8 cellular contexts compared by ENCODE assay signal in genomic region chr15:72782274-72782992, GRCh38. TPM values are rescaled to one million over a fixed set of nuclear protein-coding genes. Genes with fewer than 3 reads are reported as not detected.
DNase-seq lines count a peak whose midpoint lies in the region; ATAC-seq lines count a peak whose summit lies in the region.

No MANE protein-coding gene starts in this region.

- no peak for ATAC-seq in activated CD4-positive, alpha-beta T cell treated with anti-CD3 and anti-CD28 coated beads for 36 hours

- H3K4me1 ChIP-seq in iPS-20b (ENCODE audit: insufficient read depth, low read length), result peaks cover 7% of the 10 kb centered on the region

- H3K9me3 Mint-ChIP-seq in activated CD4-positive, alpha-beta T cell treated with anti-CD3 and anti-CD28 coated beads for 36 hours (ENCODE audit: low read depth), result no peaks in the 10 kb centered on the region
- H3K9me3 Mint-ChIP-seq in activated T-helper 1 cell treated with anti-CD3 and anti-CD28 coated beads, Interleukin-12 subunit alpha, Interleukin-12 subunit beta, Interleukin-2, Interleukin-4 antibody, amounts not matched to agents 30 ng/mL and 10 ng/mL and 1 ng/mL, durations not matched to agents 14 hours and 24 hours and 36 hours, result no peaks in the 10 kb centered on the region

- no peaks in the 10 kb centered on the region for H3K27me3 Mint-ChIP-seq in activated CD4-positive, alpha-beta T cell treated with anti-CD3 and anti-CD28 coated beads for 36 hours
- H3K27me3 Mint-ChIP-seq in activated T-helper 1 cell treated with anti-CD3 and anti-CD28 coated beads, Interleukin-12 subunit alpha, Interleukin-12 subunit beta, Interleukin-2, Interleukin-4 antibody, amounts not matched to agents 30 ng/mL and 10 ng/mL and 1 ng/mL, durations not matched to agents 14 hours and 24 hours and 36 hours (ENCODE audit: insufficient read depth), result no peaks in the 10 kb centered on the region

- peak; percentile 43 for DNase-seq in activated CD4-positive, alpha-beta T cell treated with anti-CD3 and anti-CD28 coated beads for 36 hours
- DNase-seq in activated CD4-positive, alpha-beta T cell treated with anti-CD3 and anti-CD28 coated beads for 4 hours, result no peak
- DNase-seq in activated T-helper 1 cell treated with anti-CD3 and anti-CD28 coated beads, Interleukin-12 subunit alpha, Interleukin-12 subunit beta, Interleukin-2, Interleukin-4 antibody, amounts not matched to agents 30 ng/mL and 10 ng/mL and 1 ng/mL, durations not matched to agents 14 hours and 24 hours and 36 hours (ENCODE audit: low spot score), result no peak
- DNase-seq in substantia nigra (lab: John Stamatoyannopoulos, UW) (no peak), retina (no peak), NCI-H345 (lab: John Stamatoyannopoulos, UW) (no peak), NCI-H2196 treated with DMSO at 0.1 percent for 48 hours (lab: John Stamatoyannopoulos, UW; ENCODE audit: unreplicated experiment) (no peak)

- H3K4me1 Mint-ChIP-seq in activated CD4-positive, alpha-beta T cell treated with anti-CD3 and anti-CD28 coated beads for 36 hours, result peaks cover 67% of the 10 kb centered on the region
- peaks cover 63% of the 10 kb centered on the region for H3K4me1 Mint-ChIP-seq in activated T-helper 1 cell treated with anti-CD3 and anti-CD28 coated beads, Interleukin-12 subunit alpha, Interleukin-12 subunit beta, Interleukin-2, Interleukin-4 antibody, amounts not matched to agents 30 ng/mL and 10 ng/mL and 1 ng/mL, durations not matched to agents 14 hours and 24 hours and 36 hours (ENCODE audit: low read depth)

- peaks cover 12% of the 10 kb centered on the region; the same call in 1 of the 2 replicates for H3K36me3 ChIP-seq in iPS-20b (ENCODE audit: insufficient read depth, low read depth, low read length)

- peak overlapping the region; percentile 97 for H3K4me3 Mint-ChIP-seq in activated CD4-positive, alpha-beta T cell treated with anti-CD3 and anti-CD28 coated beads for 36 hours
- peak overlapping the region; percentile 92 for H3K4me3 Mint-ChIP-seq in activated T-helper 1 cell treated with anti-CD3 and anti-CD28 coated beads, Interleukin-12 subunit alpha, Interleukin-12 subunit beta, Interleukin-2, Interleukin-4 antibody, amounts not matched to agents 30 ng/mL and 10 ng/mL and 1 ng/mL, durations not matched to agents 14 hours and 24 hours and 36 hours

- no peaks in the 10 kb centered on the region for H3K27me3 ChIP-seq in iPS-20b (ENCODE audit: insufficient read depth, low read length)

- peak overlapping the region; percentile 98 for H3K4me3 ChIP-seq in iPS-20b (ENCODE audit: low read length)

- intact Hi-C loops in activated CD4-positive, alpha-beta T cell treated with anti-CD3 and anti-CD28 coated beads for 36 hours (cut with DNase I, micrococcal nuclease), result loop anchor here (1.0 to 10.0 kb wide), 7 partner anchors 14 to 1212 kb away; partner anchors contain the start of genes PML (in 1 of the 2) and STOML1 (in 1 of the 2)
- intact Hi-C loops in activated T-helper 1 cell treated with anti-CD3 and anti-CD28 coated beads, Interleukin-12 subunit alpha, Interleukin-12 subunit beta, Interleukin-2, Interleukin-4 antibody, amounts not matched to agents 30 ng/mL and 10 ng/mL and 1 ng/mL, durations not matched to agents 14 hours and 24 hours and 36 hours (cut with micrococcal nuclease), result loop anchor here (2.0 to 5.0 kb wide), 6 partner anchors 308 to 552 kb away; partner anchors contain the start of genes ARIH1, HEXA, PARP6 and PKM

- H3K27ac Mint-ChIP-seq in activated CD4-positive, alpha-beta T cell treated with anti-CD3 and anti-CD28 coated beads for 36 hours, result peak overlapping the region; percentile 99
- H3K27ac Mint-ChIP-seq in activated T-helper 1 cell treated with anti-CD3 and anti-CD28 coated beads, Interleukin-12 subunit alpha, Interleukin-12 subunit beta, Interleukin-2, Interleukin-4 antibody, amounts not matched to agents 30 ng/mL and 10 ng/mL and 1 ng/mL, durations not matched to agents 14 hours and 24 hours and 36 hours, result peak overlapping the region; percentile 99

- CTCF ChIA-PET in activated CD4-positive, alpha-beta T cell treated with anti-CD3 and anti-CD28 coated beads for 36 hours (lab: Charles Lee), result interaction anchor here (0.8 to 1.0 kb wide), 2 partner anchors 61 to 109 kb away, joined by 3 read pairs; no protein-coding TSS in a partner anchor

- peaks cover 40% of the 10 kb centered on the region for H3K36me3 Mint-ChIP-seq in activated CD4-positive, alpha-beta T cell treated with anti-CD3 and anti-CD28 coated beads for 36 hours (ENCODE audit: low read depth)
- H3K36me3 Mint-ChIP-seq in activated T-helper 1 cell treated with anti-CD3 and anti-CD28 coated beads, Interleukin-12 subunit alpha, Interleukin-12 subunit beta, Interleukin-2, Interleukin-4 antibody, amounts not matched to agents 30 ng/mL and 10 ng/mL and 1 ng/mL, durations not matched to agents 14 hours and 24 hours and 36 hours (ENCODE audit: low read depth), result peaks cover 36% of the 10 kb centered on the region

- H3K9ac ChIP-seq in iPS-20b (ENCODE audit: low read depth, low read length), result peak overlapping the region; percentile 89

- no peak overlapping the region for H3K27ac ChIP-seq in iPS-20b (ENCODE audit: low read length)
- H3K27ac ChIP-seq in substantia nigra (ENCODE audit: low read depth, low read length, poor library complexity, severe bottlenecking), result peak overlapping the region; percentile 94

- H3K9me3 ChIP-seq in iPS-20b (ENCODE audit: insufficient read depth, low read depth, low read length), result no peaks in the 10 kb centered on the region

- POLR2A ChIA-PET in activated CD4-positive, alpha-beta T cell treated with anti-CD3 and anti-CD28 coated beads for 36 hours (lab: Charles Lee), result interaction anchor here (0.6 to 0.7 kb wide), 3 partner anchors 43 to 551 kb away, joined by 3 to 6 read pairs (median 4); partner anchors contain the start of gene PKM

RNA-seq across cellular contexts. Expression of gene ADPGK, which starts 1.1 kb away (rescaled TPM):
- 10 to 100 TPM; 58.0 to 70.8 TPM for total RNA-seq in activated CD4-positive, alpha-beta T cell treated with anti-CD3 and anti-CD28 coated beads for 36 hours
- 94.0 and 101 TPM in 2 replicates for total RNA-seq in activated T-helper 1 cell treated with anti-CD3 and anti-CD28 coated beads, Interleukin-12 subunit alpha, Interleukin-12 subunit beta, Interleukin-2, Interleukin-4 antibody, amounts not matched to agents 30 ng/mL and 10 ng/mL and 1 ng/mL, durations not matched to agents 14 hours and 24 hours and 36 hours
